In genomic region chr11:67505605-67506396, GRCh38 we compare ENCODE assay signal across 8 cellular contexts.
DNase-seq lines count a peak whose midpoint lies in the region; ATAC-seq lines count a peak whose summit lies in the region.

No MANE protein-coding gene starts in this region.

- ATAC-seq in HG02642 (IDR thresholded peaks at IDR 0.05; ENCODE audit: poor library complexity, unreplicated experiment) (peak; percentile 30), GM21825 (IDR thresholded peaks at IDR 0.05; ENCODE audit: unreplicated experiment) (no peak)

- DNase-seq in COLO668 (lab: John Stamatoyannopoulos, UW; ENCODE audit: unreplicated experiment) = peak; percentile 93
- DNase-seq in NCI-H446 (lab: John Stamatoyannopoulos, UW) = peak; percentile 78 to 92
- peak; percentile 87 to 90 for DNase-seq in activated CD4-positive, alpha-beta T cell treated with anti-CD3 and anti-CD28 coated beads for 24 hours (ENCODE audit: low read depth in 2 of 2)
- DNase-seq in cerebellar nuclear complex (lab: John Stamatoyannopoulos, UW) = peak; percentile 62 to 63
- peak; percentile 95 for DNase-seq in kidney glomerular epithelial cell (lab: John Stamatoyannopoulos, UW)
- peak; percentile 84 to 86 for DNase-seq in stimulated activated CD4-positive, alpha-beta T cell treated with anti-CD3 and anti-CD28 coated beads, Interleukin-15, amount 100 ng/mL, for 1 hour (ENCODE audit: low read depth in 1 of 2, low spot score in 1 of 2)
